9 cellular contexts compared by ENCODE assay signal in the genomic region with DNA sequence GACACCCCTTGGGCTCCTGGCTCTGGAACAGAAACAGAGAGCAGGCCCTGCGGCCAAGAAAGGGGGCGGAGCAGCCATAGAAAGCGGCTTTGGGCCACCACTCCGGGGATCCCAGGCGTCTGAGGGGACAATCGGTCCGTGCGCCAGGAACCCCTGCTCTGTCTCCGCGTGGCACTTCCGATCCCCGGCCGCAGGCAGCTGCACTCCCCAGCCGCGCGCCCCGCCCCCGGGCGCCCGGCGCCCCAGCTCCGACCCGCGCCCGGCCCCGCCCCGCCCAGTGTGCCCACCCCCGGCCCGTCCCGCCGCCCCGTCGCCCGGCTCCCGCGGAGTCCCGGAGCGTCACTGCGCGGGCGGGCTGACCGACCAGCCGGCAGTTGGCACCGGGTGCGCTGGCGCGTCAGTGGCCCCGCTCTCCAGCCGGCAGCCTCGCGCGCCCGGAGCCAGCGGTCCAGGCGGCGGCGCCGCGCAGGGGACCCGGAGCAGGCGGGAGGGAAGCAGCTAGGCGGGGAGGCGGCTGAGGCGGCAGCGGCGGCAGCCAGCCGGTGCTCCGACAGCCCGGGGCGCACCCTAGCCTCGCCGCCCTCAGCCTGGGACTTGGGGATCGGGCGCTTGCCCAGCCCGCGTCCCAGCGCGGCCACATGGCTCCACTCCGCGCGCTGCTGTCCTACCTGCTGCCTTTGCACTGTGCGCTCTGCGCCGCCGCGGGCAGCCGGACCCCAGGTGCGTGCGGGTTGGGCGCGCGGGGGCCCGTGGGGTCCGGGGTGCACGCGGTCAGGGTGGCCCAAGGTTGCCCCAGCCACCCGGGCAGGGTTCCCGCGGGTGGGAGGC. TPM values are rescaled to one million over a fixed set of nuclear protein-coding genes. Genes with fewer than 3 reads are reported as not detected.
DNase-seq lines count a peak whose midpoint lies in the region; ATAC-seq and TF ChIP-seq lines count a peak whose summit lies in the region.
"Had no signal": no experiment of that assay in that cellular context is flagged by ENCODE, and none has a peak within 500 bp of the region (broad histone marks: within the 10 kb centered on the region; RNA-seq: fewer than 3 reads in every experiment).

A gene with protein sequence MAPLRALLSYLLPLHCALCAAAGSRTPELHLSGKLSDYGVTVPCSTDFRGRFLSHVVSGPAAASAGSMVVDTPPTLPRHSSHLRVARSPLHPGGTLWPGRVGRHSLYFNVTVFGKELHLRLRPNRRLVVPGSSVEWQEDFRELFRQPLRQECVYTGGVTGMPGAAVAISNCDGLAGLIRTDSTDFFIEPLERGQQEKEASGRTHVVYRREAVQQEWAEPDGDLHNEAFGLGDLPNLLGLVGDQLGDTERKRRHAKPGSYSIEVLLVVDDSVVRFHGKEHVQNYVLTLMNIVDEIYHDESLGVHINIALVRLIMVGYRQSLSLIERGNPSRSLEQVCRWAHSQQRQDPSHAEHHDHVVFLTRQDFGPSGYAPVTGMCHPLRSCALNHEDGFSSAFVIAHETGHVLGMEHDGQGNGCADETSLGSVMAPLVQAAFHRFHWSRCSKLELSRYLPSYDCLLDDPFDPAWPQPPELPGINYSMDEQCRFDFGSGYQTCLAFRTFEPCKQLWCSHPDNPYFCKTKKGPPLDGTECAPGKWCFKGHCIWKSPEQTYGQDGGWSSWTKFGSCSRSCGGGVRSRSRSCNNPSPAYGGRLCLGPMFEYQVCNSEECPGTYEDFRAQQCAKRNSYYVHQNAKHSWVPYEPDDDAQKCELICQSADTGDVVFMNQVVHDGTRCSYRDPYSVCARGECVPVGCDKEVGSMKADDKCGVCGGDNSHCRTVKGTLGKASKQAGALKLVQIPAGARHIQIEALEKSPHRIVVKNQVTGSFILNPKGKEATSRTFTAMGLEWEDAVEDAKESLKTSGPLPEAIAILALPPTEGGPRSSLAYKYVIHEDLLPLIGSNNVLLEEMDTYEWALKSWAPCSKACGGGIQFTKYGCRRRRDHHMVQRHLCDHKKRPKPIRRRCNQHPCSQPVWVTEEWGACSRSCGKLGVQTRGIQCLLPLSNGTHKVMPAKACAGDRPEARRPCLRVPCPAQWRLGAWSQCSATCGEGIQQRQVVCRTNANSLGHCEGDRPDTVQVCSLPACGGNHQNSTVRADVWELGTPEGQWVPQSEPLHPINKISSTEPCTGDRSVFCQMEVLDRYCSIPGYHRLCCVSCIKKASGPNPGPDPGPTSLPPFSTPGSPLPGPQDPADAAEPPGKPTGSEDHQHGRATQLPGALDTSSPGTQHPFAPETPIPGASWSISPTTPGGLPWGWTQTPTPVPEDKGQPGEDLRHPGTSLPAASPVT (plus strand): TSS at position 342 of the 828 bp plus-strand sequence. CDS start 297 bp downstream, at position 639.

- peak within 1 kb of the TSS; percentile 47 for H3K4me3 ChIP-seq in BE2C (ENCODE audit: low read depth, low read length)
- H3K4me3 ChIP-seq in HEK293 (ENCODE audit: low read depth, low read length) = peak within 1 kb of the TSS; percentile 24
- H3K4me3 ChIP-seq in fibroblast of mammary gland (ENCODE audit: control insufficient read depth, low read depth, low read length) = peak within 1 kb of the TSS; percentile 43

- no peak for ATAC-seq in naive B cell (ENCODE audit: low read depth in 2 of 2)
- no peak for ATAC-seq in HG02798 (IDR thresholded peaks at IDR 0.05; ENCODE audit: poor library complexity, unreplicated experiment)

- no peaks in the 10 kb centered on the region for H3K36me3 Mint-ChIP-seq in activated CD4-positive, alpha-beta memory T cell treated with anti-CD3 and anti-CD28 coated beads for 36 hours
- H3K36me3 Mint-ChIP-seq in naive B cell = peaks cover 5 to 17% of the 10 kb centered on the region in 2 donors

- POLR2A ChIA-PET in HEK293 (lab: Yijun Ruan, JAX) = no interaction called here
- POLR2A ChIA-PET in activated CD4-positive, alpha-beta memory T cell treated with anti-CD3 and anti-CD28 coated beads for 36 hours (lab: Charles Lee) = no interaction called here

- H3K27ac Mint-ChIP-seq in activated CD4-positive, alpha-beta memory T cell treated with anti-CD3 and anti-CD28 coated beads for 36 hours = no peak within 1 kb of the TSS
- peak within 1 kb of the TSS in 1 of 6 donors; percentile 85 for H3K27ac Mint-ChIP-seq in naive B cell

- H3K27ac ChIP-seq in HEK293 (ENCODE audit: extremely low read depth, low read depth, low read length) = no peak within 1 kb of the TSS
- H3K27ac ChIP-seq: pancreas had no signal

- no peak within 1 kb of the TSS for H3K4me3 Mint-ChIP-seq in activated CD4-positive, alpha-beta memory T cell treated with anti-CD3 and anti-CD28 coated beads for 36 hours
- peak within 1 kb of the TSS in 6 of 8 donors; percentile 35 to 72 (median 66) for H3K4me3 Mint-ChIP-seq in naive B cell

- CTCF ChIA-PET in HEK293 (lab: Yijun Ruan, JAX) = interaction anchor here (0.6 kb wide), 1 partner anchor 123 kb away, joined by 3 read pairs; no protein-coding TSS in a partner anchor
- CTCF ChIA-PET in activated CD4-positive, alpha-beta memory T cell treated with anti-CD3 and anti-CD28 coated beads for 36 hours (lab: Charles Lee) = no interaction called here

- DNase-seq in BE2C (peak; percentile 48), fibroblast of mammary gland (ENCODE audit: low read depth) (peak; percentile 44), naive B cell (no peak), SHP77 (lab: John Stamatoyannopoulos, UW) (no peak)
- DNase-seq in activated CD4-positive, alpha-beta memory T cell treated with anti-CD3 and anti-CD28 coated beads for 36 hours = peak; percentile 13
- no peak for DNase-seq in effector CD4-positive, alpha-beta T cell

- H3K4me1 ChIP-seq in BE2C = 0 out of 2 replicates have a peak, but pooled peaks cover 4% of the 10 kb centered on the region
- H3K4me1 ChIP-seq in HEK293 (ENCODE audit: control insufficient read depth, insufficient read depth, low read length) = no peaks in the 10 kb centered on the region
- H3K4me1 ChIP-seq: pancreas had no signal

- intact Hi-C loops in activated CD4-positive, alpha-beta memory T cell treated with anti-CD3 and anti-CD28 coated beads for 36 hours (cut with micrococcal nuclease) = no loop called here

- no peaks in the 10 kb centered on the region for H3K36me3 ChIP-seq in BE2C
- no peaks in the 10 kb centered on the region for H3K36me3 ChIP-seq in HEK293 (ENCODE audit: control insufficient read depth in 2 of 2, insufficient read depth in 1 of 2, low read length in 2 of 2)
- H3K36me3 ChIP-seq: pancreas had no signal

- H3K27me3 Mint-ChIP-seq in activated CD4-positive, alpha-beta memory T cell treated with anti-CD3 and anti-CD28 coated beads for 36 hours = peaks cover 38% of the 10 kb centered on the region
- H3K27me3 Mint-ChIP-seq in naive B cell = peaks cover 27 to 73% (median 73%) of the 10 kb centered on the region in 3 donors

- TF ChIP-seq CTCF in BE2C (IDR thresholded peaks at IDR 0.05; ENCODE audit: low read depth, low read length) (no peak), HEK293 (tag by site-specific recombination; IDR thresholded peaks at IDR 0.05) (no peak), fibroblast of mammary gland (conservative IDR thresholded peaks at IDR 0.05; ENCODE audit: control insufficient read depth, insufficient read depth, low read depth, low read length) (no peak)

- peaks cover 20% of the 10 kb centered on the region for H3K27me3 ChIP-seq in BE2C

- H3K9me3 Mint-ChIP-seq in activated CD4-positive, alpha-beta memory T cell treated with anti-CD3 and anti-CD28 coated beads for 36 hours = peaks cover 2% of the 10 kb centered on the region
- peaks cover 0 to 14% (median 6%) of the 10 kb centered on the region in 7 donors for H3K9me3 Mint-ChIP-seq in naive B cell

- peaks cover 9% of the 10 kb centered on the region for H3K4me1 Mint-ChIP-seq in activated CD4-positive, alpha-beta memory T cell treated with anti-CD3 and anti-CD28 coated beads for 36 hours (ENCODE audit: low read depth)
- H3K4me1 Mint-ChIP-seq in naive B cell = peaks cover 8 to 15% (median 12%) of the 10 kb centered on the region in 3 donors

- no peaks in the 10 kb centered on the region for H3K9me3 ChIP-seq in BE2C
- H3K9me3 ChIP-seq in HEK293 (ENCODE audit: control insufficient read depth, insufficient read depth, low read depth, low read length) = no peaks in the 10 kb centered on the region
- H3K9me3 ChIP-seq: pancreas had no signal

TF ChIP-seq in HEK293, 187 proteins besides CTCF, POLR2A, EP300 and RAD21 (continues in another document):
- no peak for TF ChIP-seq HOXA7 (CRISPR knock-in tag; IDR thresholded peaks at IDR 0.05; ENCODE audit: borderline replicate concordance)
- TF ChIP-seq ZNF549 (tag by site-specific recombination; IDR thresholded peaks at IDR 0.05) = no peak
- TF ChIP-seq, protein P1, sequence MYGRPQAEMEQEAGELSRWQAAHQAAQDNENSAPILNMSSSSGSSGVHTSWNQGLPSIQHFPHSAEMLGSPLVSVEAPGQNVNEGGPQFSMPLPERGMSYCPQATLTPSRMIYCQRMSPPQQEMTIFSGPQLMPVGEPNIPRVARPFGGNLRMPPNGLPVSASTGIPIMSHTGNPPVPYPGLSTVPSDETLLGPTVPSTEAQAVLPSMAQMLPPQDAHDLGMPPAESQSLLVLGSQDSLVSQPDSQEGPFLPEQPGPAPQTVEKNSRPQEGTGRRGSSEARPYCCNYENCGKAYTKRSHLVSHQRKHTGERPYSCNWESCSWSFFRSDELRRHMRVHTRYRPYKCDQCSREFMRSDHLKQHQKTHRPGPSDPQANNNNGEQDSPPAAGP (tag by site-specific recombination; IDR thresholded peaks at IDR 0.05) = 0 out of 2 replicates have a peak, but pooled peaks have one; percentile 9
- no peak for TF ChIP-seq TRIM28 (IDR thresholded peaks at IDR 0.05; ENCODE audit: borderline replicate concordance, low read length)
- peak; percentile 18; the same call in 1 of the 2 replicates for TF ChIP-seq GLIS1 (tag by site-specific recombination; IDR thresholded peaks at IDR 0.05)
- TF ChIP-seq ZNF335 (tag by site-specific recombination; conservative IDR thresholded peaks at IDR 0.05) = 0 out of 2 replicates have a peak, but pooled peaks have one; percentile 33
- no peak for TF ChIP-seq ZBTB21 (tag by site-specific recombination; IDR thresholded peaks at IDR 0.05)
- TF ChIP-seq SP3 (tag by site-specific recombination; IDR thresholded peaks at IDR 0.05) = peak; percentile 30; the same call in 1 of the 2 replicates

RNA-seq across cellular contexts. Expression of the gene that starts here (rescaled TPM):
- 1.6 TPM for polyA plus RNA-seq in BE2C (2012; ENCODE audit: insufficient read depth, insufficient read length, low read depth)
- total RNA-seq in activated CD4-positive, alpha-beta memory T cell treated with anti-CD3 and anti-CD28 coated beads for 36 hours = not detected
- polyA plus RNA-seq in naive B cell (ENCODE audit: low read depth in 6 of 6) = not detected

Comparison
In these comparisons a context has a peak if more than half of its experiments do, and no peak if none do; other contexts are left out.
1. Peak in DNase-seq in activated CD4-positive, alpha-beta memory T cell treated with anti-CD3 and anti-CD28 coated beads for 36 hours; RNA of the gene not detected or under 1 TPM.
2. DNase-seq: peak in BE2C (single experiment) and fibroblast of mammary gland (single experiment); none in naive B cell (single experiment), SHP77 (0 of 2) and effector CD4-positive, alpha-beta T cell (single experiment).
3. Peak in every context shown above with its lines, with median percentiles within 50 percentile points of each other: H3K4me3 ChIP-seq.